26 cellular contexts compared by ENCODE assay signal in genomic region chr12:16796168-16796567, GRCh38.
"Had no signal": no experiment of that assay in that cellular context is flagged by ENCODE, and none has a peak within 500 bp of the region (broad histone marks: within the 10 kb centered on the region; RNA-seq: fewer than 3 reads in every experiment).

No MANE protein-coding gene starts in this region.

- ATAC-seq: activated CD8-positive, alpha-beta memory T cell treated with anti-CD3 and anti-CD28 coated beads, Interleukin-2, amount 10 ng/mL, durations not matched to agents 7 days and 5 days; activated naive CD4-positive, alpha-beta T cell treated with anti-CD3 and anti-CD28 coated beads, Interleukin-2, amount 50 U/mL, for 72 hours; activated naive CD8-positive, alpha-beta T cell treated with anti-CD3 and anti-CD28 coated beads, Interleukin-2, amount 50 U/mL, for 24 hours; body of pancreas; PC-3 had no signal

- H3K4me1 Mint-ChIP-seq: activated B cell treated with CpG ODN at 0.5 μM for 24 hours; activated CD4-positive, alpha-beta T cell treated with anti-CD3 and anti-CD28 coated beads, Interleukin-2, amount 10 ng/mL, durations not matched to agents 24 days and 14 days; activated CD8-positive, alpha-beta memory T cell treated with anti-CD3 and anti-CD28 coated beads, Interleukin-2, amount 10 ng/mL, durations not matched to agents 7 days and 5 days; activated naive CD8-positive, alpha-beta T cell treated with anti-CD3 and anti-CD28 coated beads, Interleukin-2, amount 50 U/mL, for 24 hours had no signal

- H3K27me3 ChIP-seq: ascending aorta, body of pancreas had no signal

- H3K4me1 ChIP-seq: ascending aorta, body of pancreas had no signal

- H3K4me3 ChIP-seq: ascending aorta, body of pancreas had no signal

- H3K27ac ChIP-seq: ascending aorta, body of pancreas, KMS-11 had no signal

- H3K27me3 Mint-ChIP-seq: activated B cell treated with CpG ODN at 0.5 μM for 24 hours; activated CD4-positive, alpha-beta T cell treated with anti-CD3 and anti-CD28 coated beads, Interleukin-2, amount 10 ng/mL, durations not matched to agents 24 days and 14 days; activated CD8-positive, alpha-beta memory T cell treated with anti-CD3 and anti-CD28 coated beads, Interleukin-2, amount 10 ng/mL, durations not matched to agents 7 days and 5 days; activated naive CD8-positive, alpha-beta T cell treated with anti-CD3 and anti-CD28 coated beads, Interleukin-2, amount 50 U/mL, for 24 hours; activated T-cell treated with anti-CD3 and anti-CD28 coated beads, Interleukin-2, amount 50 U/mL, for 24 hours had no signal

- H3K9me3 ChIP-seq: ascending aorta, body of pancreas had no signal

- H3K4me3 Mint-ChIP-seq: activated B cell treated with CpG ODN at 0.5 μM for 24 hours; activated CD4-positive, alpha-beta T cell treated with anti-CD3 and anti-CD28 coated beads, Interleukin-2, amount 10 ng/mL, durations not matched to agents 24 days and 14 days; activated CD8-positive, alpha-beta memory T cell treated with anti-CD3 and anti-CD28 coated beads, Interleukin-2, amount 10 ng/mL, durations not matched to agents 7 days and 5 days; activated naive CD8-positive, alpha-beta T cell treated with anti-CD3 and anti-CD28 coated beads, Interleukin-2, amount 50 U/mL, for 24 hours; activated T-cell treated with anti-CD3 and anti-CD28 coated beads, Interleukin-2, amount 50 U/mL, for 24 hours; activated T-helper 1 cell treated with anti-CD3 and anti-CD28 coated beads, Interleukin-12 subunit alpha, Interleukin-12 subunit beta, Interleukin-2, Interleukin-4 antibody, amounts not matched to agents 30 ng/mL and 10 ng/mL and 1 ng/mL, durations not matched to agents 14 hours and 24 hours and 36 hours; T-helper 1 cell treated with Interleukin-12 subunit alpha and Interleukin-12 subunit beta and Interleukin-4 antibody, amounts not matched to agents 30 μg/mL and 1 μg/mL, for 36 hours had no signal

- H3K36me3 ChIP-seq: ascending aorta had no signal

- H3K36me3 Mint-ChIP-seq: activated CD8-positive, alpha-beta memory T cell treated with anti-CD3 and anti-CD28 coated beads, Interleukin-2, amount 10 ng/mL, durations not matched to agents 7 days and 5 days; activated naive CD4-positive, alpha-beta T cell treated with anti-CD3 and anti-CD28 coated beads, Interleukin-2, amount 50 U/mL, for 72 hours had no signal

- DNase-seq: activated B cell treated with CpG ODN at 0.5 μM for 24 hours; activated CD4-positive, alpha-beta T cell treated with anti-CD3 and anti-CD28 coated beads for 1 hour; activated CD4-positive, alpha-beta T cell treated with anti-CD3 and anti-CD28 coated beads, Interleukin-2, amount 10 ng/mL, durations not matched to agents 24 days and 14 days; activated CD4-positive, alpha-beta T cell treated with anti-CD3 and anti-CD28 coated beads, Interleukin-2, amount 50 U/mL, for 48 hours; activated CD8-positive, alpha-beta memory T cell treated with anti-CD3 and anti-CD28 coated beads, Interleukin-2, amount 10 ng/mL, durations not matched to agents 7 days and 5 days; activated effector memory CD4-positive, alpha-beta T cell treated with Interleukin-2 at 50 U/mL for 16 hours; activated naive CD4-positive, alpha-beta T cell treated with Interleukin-2 at 50 U/mL for 16 hours; activated naive CD8-positive, alpha-beta T cell treated with anti-CD3 and anti-CD28 coated beads, Interleukin-2, amount 50 U/mL, for 24 hours; activated T-cell treated with anti-CD3 and anti-CD28 coated beads, Interleukin-2, amount 50 U/mL, for 24 hours; amniotic stem cell; body of pancreas; cerebellar nuclear complex; NCI-H1092; NCI-H1417; NCI-H1694 treated with DMSO at 0.1 percent for 48 hours; NCI-H2029 treated with DMSO at 0.1 percent for 48 hours; NCI-H226; NCI-H510A; NCI-H526 treated with DMSO at 0.1 percent for 48 hours; PC-3; SHP77 treated with DMSO at 0.1 percent for 48 hours had no signal

- H3K9ac ChIP-seq: KMS-11 had no signal

- H3K27ac Mint-ChIP-seq: activated B cell treated with CpG ODN at 0.5 μM for 24 hours; activated CD4-positive, alpha-beta T cell treated with anti-CD3 and anti-CD28 coated beads, Interleukin-2, amount 10 ng/mL, durations not matched to agents 24 days and 14 days; activated CD8-positive, alpha-beta memory T cell treated with anti-CD3 and anti-CD28 coated beads, Interleukin-2, amount 10 ng/mL, durations not matched to agents 7 days and 5 days; activated naive CD4-positive, alpha-beta T cell treated with anti-CD3 and anti-CD28 coated beads, Interleukin-2, amount 50 U/mL, for 72 hours; activated naive CD8-positive, alpha-beta T cell treated with anti-CD3 and anti-CD28 coated beads, Interleukin-2, amount 50 U/mL, for 24 hours; activated T-cell treated with anti-CD3 and anti-CD28 coated beads, Interleukin-2, amount 50 U/mL, for 24 hours; activated T-helper 1 cell treated with anti-CD3 and anti-CD28 coated beads, Interleukin-12 subunit alpha, Interleukin-12 subunit beta, Interleukin-2, Interleukin-4 antibody, amounts not matched to agents 30 ng/mL and 10 ng/mL and 1 ng/mL, durations not matched to agents 14 hours and 24 hours and 36 hours; T-helper 1 cell treated with Interleukin-12 subunit alpha and Interleukin-12 subunit beta and Interleukin-4 antibody, amounts not matched to agents 30 μg/mL and 1 μg/mL, for 36 hours had no signal
